1 cellular context compared by ENCODE assay signal in genomic region chr18:67261931-67262552, GRCh38.
TF ChIP-seq lines count a peak whose summit lies in the region.

No MANE protein-coding gene starts in this region.

TF ChIP-seq in IMR-90, 13 proteins besides CTCF, POLR2A, EP300 and RAD21 (continued from another document):
- TF ChIP-seq, protein P1, sequence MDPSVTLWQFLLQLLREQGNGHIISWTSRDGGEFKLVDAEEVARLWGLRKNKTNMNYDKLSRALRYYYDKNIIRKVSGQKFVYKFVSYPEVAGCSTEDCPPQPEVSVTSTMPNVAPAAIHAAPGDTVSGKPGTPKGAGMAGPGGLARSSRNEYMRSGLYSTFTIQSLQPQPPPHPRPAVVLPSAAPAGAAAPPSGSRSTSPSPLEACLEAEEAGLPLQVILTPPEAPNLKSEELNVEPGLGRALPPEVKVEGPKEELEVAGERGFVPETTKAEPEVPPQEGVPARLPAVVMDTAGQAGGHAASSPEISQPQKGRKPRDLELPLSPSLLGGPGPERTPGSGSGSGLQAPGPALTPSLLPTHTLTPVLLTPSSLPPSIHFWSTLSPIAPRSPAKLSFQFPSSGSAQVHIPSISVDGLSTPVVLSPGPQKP (IDR thresholded peaks at IDR 0.05; ENCODE audit: borderline replicate concordance, low read depth, low read length): no peak
- TF ChIP-seq MXI1 (IDR thresholded peaks at IDR 0.05; ENCODE audit: borderline replicate concordance, low read depth, low read length): no peak
TF ChIP-seq in IMR-90: peak in this region for 0.
